In the genomic region with DNA sequence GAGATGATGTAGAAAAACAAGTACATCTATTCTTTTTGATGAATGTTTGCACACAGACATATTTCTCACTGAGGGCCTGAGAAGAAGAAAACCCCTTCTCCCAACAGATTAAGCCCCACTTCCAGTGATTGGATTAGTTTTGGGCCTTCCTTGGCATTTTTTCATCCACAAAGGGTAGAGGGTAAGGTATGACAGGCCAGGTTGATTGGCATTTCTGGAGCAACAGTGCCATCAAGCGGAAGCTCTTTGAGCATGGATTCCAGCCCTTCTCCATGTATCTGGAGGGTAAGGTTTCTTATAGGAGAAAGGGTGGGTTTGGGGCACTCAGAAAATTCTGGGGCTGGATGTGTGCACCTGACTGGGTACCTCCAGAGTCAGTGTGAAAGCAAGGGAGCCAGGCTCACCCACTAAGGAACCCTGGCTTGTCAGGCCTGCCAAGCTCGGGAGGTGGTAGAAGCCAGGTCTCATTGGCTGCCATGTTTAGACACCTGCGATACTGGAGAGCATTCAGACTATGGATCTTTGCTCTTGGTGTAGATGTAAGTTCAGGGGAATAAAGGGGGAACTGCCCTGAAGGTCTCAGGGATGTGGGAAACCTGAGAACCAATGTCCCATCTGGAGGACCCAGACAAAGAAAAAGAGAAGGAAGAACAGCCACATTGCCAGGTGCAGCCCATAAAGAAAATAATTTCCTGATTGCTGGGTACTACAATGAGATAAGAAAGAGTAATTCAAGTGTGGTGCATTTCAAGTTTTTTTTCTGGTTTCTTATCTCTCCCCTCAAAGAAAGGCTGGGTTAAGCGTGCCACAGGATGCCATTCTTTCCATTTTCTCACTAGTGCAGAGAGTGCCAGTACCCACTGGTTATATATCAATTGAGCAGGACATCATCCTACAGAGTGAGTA, we compare ENCODE assay signal across 1 cellular context.
TF ChIP-seq lines count a peak whose summit lies in the region.

No MANE protein-coding gene starts in this region.

TF ChIP-seq in H1, 55 proteins besides CTCF, POLR2A, EP300 and RAD21 (continued from another document):
- TF ChIP-seq TAF1 (IDR thresholded peaks at IDR 0.05; ENCODE audit: low read depth, low read length): no peak
- TF ChIP-seq HDAC2 (IDR thresholded peaks at IDR 0.05; ENCODE audit: borderline replicate concordance in 1 of 2, low read depth in 2 of 2, low read length in 2 of 2): no peak
- no peak for TF ChIP-seq TBP (IDR thresholded peaks at IDR 0.05; ENCODE audit: low read depth, low read length)
- no peak for TF ChIP-seq RXRA (IDR thresholded peaks at IDR 0.05; ENCODE audit: insufficient read depth, low read depth, low read length)
- TF ChIP-seq, protein P1, sequence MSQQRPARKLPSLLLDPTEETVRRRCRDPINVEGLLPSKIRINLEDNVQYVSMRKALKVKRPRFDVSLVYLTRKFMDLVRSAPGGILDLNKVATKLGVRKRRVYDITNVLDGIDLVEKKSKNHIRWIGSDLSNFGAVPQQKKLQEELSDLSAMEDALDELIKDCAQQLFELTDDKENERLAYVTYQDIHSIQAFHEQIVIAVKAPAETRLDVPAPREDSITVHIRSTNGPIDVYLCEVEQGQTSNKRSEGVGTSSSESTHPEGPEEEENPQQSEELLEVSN (IDR thresholded peaks at IDR 0.05): no peak
- no peak for TF ChIP-seq TAF7 (optimal IDR thresholded peaks at IDR 0.05; ENCODE audit: borderline replicate concordance, low read depth, low read length)
- TF ChIP-seq JUN (IDR thresholded peaks at IDR 0.05; ENCODE audit: low read depth, low read length): no peak
- no peak for TF ChIP-seq RFX5 (IDR thresholded peaks at IDR 0.05; ENCODE audit: borderline replicate concordance, low read depth, low read length)
- TF ChIP-seq CEBPB (IDR thresholded peaks at IDR 0.05; ENCODE audit: low read depth, low read length): no peak
- no peak for TF ChIP-seq TEAD4 (IDR thresholded peaks at IDR 0.05; ENCODE audit: low read depth, low read length)
- TF ChIP-seq EGR1 (IDR thresholded peaks at IDR 0.05; ENCODE audit: borderline replicate concordance, low read depth, low read length): no peak
